20 cellular contexts compared by ENCODE assay signal in genomic region chr17:44367219-44367618, GRCh38. TPM values are rescaled to one million over a fixed set of nuclear protein-coding genes. Genes with fewer than 3 reads are reported as not detected.
"Had no signal": no experiment of that assay in that cellular context is flagged by ENCODE, and none has a peak within 500 bp of the region (broad histone marks: within the 10 kb centered on the region; RNA-seq: fewer than 3 reads in every experiment).

No MANE protein-coding gene starts in this region.

- H3K36me3 Mint-ChIP-seq: activated CD4-positive, alpha-beta memory T cell treated with anti-CD3 and anti-CD28 coated beads for 36 hours; activated naive CD8-positive, alpha-beta T cell treated with anti-CD3 and anti-CD28 coated beads, Interleukin-2, amount 10 ng/mL, durations not matched to agents 7 days and 5 days; immature natural killer cell; naive B cell had no signal

- H3K9me3 Mint-ChIP-seq: activated CD4-positive, alpha-beta memory T cell treated with anti-CD3 and anti-CD28 coated beads for 36 hours; activated naive CD4-positive, alpha-beta T cell treated with anti-CD3 and anti-CD28 coated beads for 36 hours; activated naive CD8-positive, alpha-beta T cell treated with anti-CD3 and anti-CD28 coated beads, Interleukin-2, amount 10 ng/mL, durations not matched to agents 7 days and 5 days; activated T-cell treated with anti-CD3 and anti-CD28 coated beads, Interleukin-2, amount 50 U/mL, for 72 hours; dendritic cell treated with granulocyte-macrophage colony-stimulating factor and Interleukin-4, amounts not matched to agents 40 ng/mL and 50 ng/mL, for 4 days; immature natural killer cell; naive B cell had no signal

- DNase-seq: activated CD4-positive, alpha-beta memory T cell treated with anti-CD3 and anti-CD28 coated beads for 36 hours; activated CD4-positive, alpha-beta T cell treated with anti-CD3 and anti-CD28 coated beads for 48 hours; activated effector memory CD4-positive, alpha-beta T cell treated with Interleukin-2 at 50 U/mL for 16 hours; activated naive CD4-positive, alpha-beta T cell treated with anti-CD3 and anti-CD28 coated beads for 36 hours; activated naive CD8-positive, alpha-beta T cell treated with anti-CD3 and anti-CD28 coated beads, Interleukin-2, amount 10 ng/mL, durations not matched to agents 7 days and 5 days; activated T-cell treated with anti-CD3 and anti-CD28 coated beads, Interleukin-2, amount 50 U/mL, for 72 hours; amniotic stem cell; effector CD8-positive, alpha-beta T cell; foreskin melanocyte; immature natural killer cell; kidney glomerular epithelial cell; naive B cell; ovary; stimulated activated CD4-positive, alpha-beta T cell treated with anti-CD3 and anti-CD28 coated beads, Interleukin-4, amount 100 ng/mL, for 24 hours; stimulated activated naive CD4-positive, alpha-beta T cell treated with Interleukin-2 at 50 U/mL for 16 hours; T-helper 17 cell; transverse colon had no signal

- H3K4me3 Mint-ChIP-seq: activated CD4-positive, alpha-beta memory T cell treated with anti-CD3 and anti-CD28 coated beads for 36 hours; activated naive CD4-positive, alpha-beta T cell treated with anti-CD3 and anti-CD28 coated beads for 36 hours; activated naive CD8-positive, alpha-beta T cell treated with anti-CD3 and anti-CD28 coated beads, Interleukin-2, amount 10 ng/mL, durations not matched to agents 7 days and 5 days; activated T-cell treated with anti-CD3 and anti-CD28 coated beads, Interleukin-2, amount 50 U/mL, for 72 hours; dendritic cell treated with granulocyte-macrophage colony-stimulating factor and Interleukin-4, amounts not matched to agents 40 ng/mL and 50 ng/mL, for 4 days; immature natural killer cell; T-helper 17 cell had no signal

- H3K27ac Mint-ChIP-seq: activated CD4-positive, alpha-beta memory T cell treated with anti-CD3 and anti-CD28 coated beads for 36 hours; activated naive CD4-positive, alpha-beta T cell treated with anti-CD3 and anti-CD28 coated beads for 36 hours; activated naive CD8-positive, alpha-beta T cell treated with anti-CD3 and anti-CD28 coated beads, Interleukin-2, amount 10 ng/mL, durations not matched to agents 7 days and 5 days; activated T-cell treated with anti-CD3 and anti-CD28 coated beads, Interleukin-2, amount 50 U/mL, for 72 hours; dendritic cell treated with granulocyte-macrophage colony-stimulating factor and Interleukin-4, amounts not matched to agents 40 ng/mL and 50 ng/mL, for 4 days; immature natural killer cell; naive B cell; T-helper 17 cell had no signal

- ATAC-seq: activated T-cell treated with anti-CD3 and anti-CD28 coated beads, Interleukin-2, amount 50 U/mL, for 72 hours; left lung; psoas muscle; T-helper 17 cell had no signal

RNA-seq across cellular contexts. Expression of gene RUNDC3A, which starts 58.8 kb away (rescaled TPM):
- total RNA-seq: activated CD4-positive, alpha-beta memory T cell treated with anti-CD3 and anti-CD28 coated beads for 36 hours had no signal
